Comparison of ENCODE assay signal across 1 cellular context in the genomic region with DNA sequence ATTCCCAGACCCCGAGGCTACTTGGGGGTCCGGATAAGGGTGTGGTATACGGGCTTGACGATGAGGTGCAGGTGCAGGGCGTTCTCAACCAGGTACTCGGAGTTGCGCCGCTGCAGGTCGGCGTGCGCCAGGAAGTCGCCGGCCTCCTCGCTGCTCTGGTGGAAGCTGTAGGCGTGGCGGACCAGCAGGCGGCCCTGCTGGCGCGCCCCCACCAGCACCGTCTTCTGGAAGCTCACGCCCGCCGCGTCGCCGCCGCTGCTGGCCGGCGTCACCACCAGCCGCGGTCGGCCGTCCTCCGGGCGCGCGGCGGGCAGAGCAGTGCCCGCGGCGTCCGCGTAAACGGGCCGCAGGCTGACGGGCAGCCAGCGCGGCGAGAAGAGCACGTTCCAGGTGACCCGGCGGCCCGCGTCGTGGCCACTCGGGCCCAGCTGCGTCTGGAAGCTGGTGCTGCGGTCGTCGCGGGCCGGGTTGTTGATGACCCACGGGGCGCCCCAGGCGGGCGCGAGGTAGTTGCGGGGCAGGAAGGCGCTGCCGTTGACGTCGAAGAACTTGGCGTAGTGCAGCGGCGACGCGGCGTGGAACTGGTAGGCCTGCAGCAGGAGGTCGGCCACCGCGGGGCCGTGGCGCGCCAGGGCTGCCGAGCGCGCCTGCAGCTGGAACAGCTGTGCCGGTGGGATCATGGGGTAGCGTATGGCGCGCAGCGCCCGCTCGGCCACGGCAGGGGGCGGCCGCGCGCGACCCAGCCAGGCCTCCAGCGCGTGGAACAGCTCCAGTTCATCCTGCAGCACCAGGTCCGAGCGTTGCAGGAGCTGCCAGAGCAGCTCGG.
A peak's percentile ranks its signal among the peaks of the same experiment; 100 is the strongest.
TF ChIP-seq lines count a peak whose summit lies in the region.

No MANE protein-coding gene starts in this region.

TF ChIP-seq in WTC11, 78 proteins besides CTCF, POLR2A, EP300 and RAD21:
- no peak for TF ChIP-seq JUN (CRISPR knock-in tag; IDR thresholded peaks at IDR 0.05)
- TF ChIP-seq, protein P1, sequence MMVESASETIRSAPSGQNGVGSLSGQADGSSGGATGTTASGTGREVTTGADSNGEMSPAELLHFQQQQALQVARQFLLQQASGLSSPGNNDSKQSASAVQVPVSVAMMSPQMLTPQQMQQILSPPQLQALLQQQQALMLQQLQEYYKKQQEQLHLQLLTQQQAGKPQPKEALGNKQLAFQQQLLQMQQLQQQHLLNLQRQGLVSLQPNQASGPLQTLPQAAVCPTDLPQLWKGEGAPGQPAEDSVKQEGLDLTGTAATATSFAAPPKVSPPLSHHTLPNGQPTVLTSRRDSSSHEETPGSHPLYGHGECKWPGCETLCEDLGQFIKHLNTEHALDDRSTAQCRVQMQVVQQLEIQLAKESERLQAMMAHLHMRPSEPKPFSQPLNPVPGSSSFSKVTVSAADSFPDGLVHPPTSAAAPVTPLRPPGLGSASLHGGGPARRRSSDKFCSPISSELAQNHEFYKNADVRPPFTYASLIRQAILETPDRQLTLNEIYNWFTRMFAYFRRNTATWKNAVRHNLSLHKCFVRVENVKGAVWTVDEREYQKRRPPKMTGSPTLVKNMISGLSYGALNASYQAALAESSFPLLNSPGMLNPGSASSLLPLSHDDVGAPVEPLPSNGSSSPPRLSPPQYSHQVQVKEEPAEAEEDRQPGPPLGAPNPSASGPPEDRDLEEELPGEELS (CRISPR knock-in tag; IDR thresholded peaks at IDR 0.05), result peak; percentile 48; the same call in 1 of the 2 replicates
- TF ChIP-seq CREB1 (CRISPR knock-in tag; IDR thresholded peaks at IDR 0.05), result no peak
- 0 out of 2 replicates have a peak, but pooled peaks have one; percentile 23 for TF ChIP-seq KAT7 (CRISPR knock-in tag; IDR thresholded peaks at IDR 0.05; ENCODE audit: borderline replicate concordance)
- TF ChIP-seq, protein P2, sequence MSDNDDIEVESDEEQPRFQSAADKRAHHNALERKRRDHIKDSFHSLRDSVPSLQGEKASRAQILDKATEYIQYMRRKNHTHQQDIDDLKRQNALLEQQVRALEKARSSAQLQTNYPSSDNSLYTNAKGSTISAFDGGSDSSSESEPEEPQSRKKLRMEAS (CRISPR knock-in tag; IDR thresholded peaks at IDR 0.05), result no peak; the same call in 1 of the 2 replicates
- TF ChIP-seq FOXP1 (CRISPR knock-in tag; IDR thresholded peaks at IDR 0.05; ENCODE audit: borderline replicate concordance), result peak; percentile 47; the same call in 1 of the 2 replicates
